ENCODE assay signal across 23 cellular contexts in genomic region chr2:44429034-44429433, GRCh38.
DNase-seq lines count a peak whose midpoint lies in the region; ATAC-seq and TF ChIP-seq lines count a peak whose summit lies in the region.
"Had no signal": no experiment of that assay in that cellular context is flagged by ENCODE, and none has a peak within 500 bp of the region (broad histone marks: within the 10 kb centered on the region; RNA-seq: fewer than 3 reads in every experiment).

No MANE protein-coding gene starts in this region.

- no peak overlapping the region for H3K9ac ChIP-seq in mammary epithelial cell (ENCODE audit: insufficient read depth, low read length)
- H3K9ac ChIP-seq: BLaER1 treated with 17β-estradiol and CSF1 and Interleukin-3, amounts not matched to agents 10 nM and 100 nM had no signal

- H3K27me3 ChIP-seq in mammary epithelial cell (ENCODE audit: insufficient read depth, low read length), result no peaks in the 10 kb centered on the region
- H3K27me3 ChIP-seq in breast epithelium, result no peaks in the 10 kb centered on the region
- no peaks in the 10 kb centered on the region for H3K27me3 ChIP-seq in RWPE2 (ENCODE audit: insufficient read depth, poor library complexity, severe bottlenecking)
- H3K27me3 ChIP-seq: BLaER1 treated with 17β-estradiol and CSF1 and Interleukin-3, amounts not matched to agents 10 nM and 100 nM; Peyer's patch; spleen; upper lobe of right lung had no signal

- DNase-seq in mammary epithelial cell (peak; percentile 13), breast epithelium (ENCODE audit: low spot score in 2 of 2) (no peak), RWPE2 (ENCODE audit: low spot score) (no peak), fibroblast of pulmonary artery (ENCODE audit: low read depth) (peak; percentile 10), NCI-H1105 (lab: John Stamatoyannopoulos, UW) (no peak), SKM-1 treated with dmso at 0.1 percent for 144 hours (lab: John Stamatoyannopoulos, UW; ENCODE audit: unreplicated experiment) (no peak)
- DNase-seq: 8988T; activated CD8-positive, alpha-beta T cell treated with anti-CD3 and anti-CD28 coated beads for 36 hours; amygdala; effector memory CD4-positive, alpha-beta T cell; hippocampal formation; NCI-H1048; NCI-H2081; NCI-H446 treated with DMSO at 0.1 percent for 48 hours; NK-92 treated with Interleukin-12 subunit alpha and Interleukin-12 subunit beta, amount 100 ng/mL, for 24 hours; nucleus accumbens; Peyer's patch; spleen; upper lobe of right lung had no signal

- no peak overlapping the region for H3K4me3 ChIP-seq in mammary epithelial cell (replicated peaks in 1 of 3; ENCODE audit: insufficient read depth in 1 of 3, low read depth in 2 of 3, low read length in 3 of 3)
- H3K4me3 ChIP-seq in breast epithelium, result no peak overlapping the region
- H3K4me3 ChIP-seq in RWPE2 (ENCODE audit: severe bottlenecking), result no peak overlapping the region
- H3K4me3 ChIP-seq in fibroblast of pulmonary artery (replicated peaks; ENCODE audit: low read depth, low read length), result no peak overlapping the region
- H3K4me3 ChIP-seq: BLaER1 treated with 17β-estradiol and CSF1 and Interleukin-3, amounts not matched to agents 10 nM and 100 nM; lung; Peyer's patch; spleen; upper lobe of right lung had no signal

- H3K9me3 ChIP-seq in mammary epithelial cell (replicated peaks; ENCODE audit: insufficient read depth, low read length) (no peaks in the 10 kb centered on the region), breast epithelium (no peaks in the 10 kb centered on the region), RWPE2 (ENCODE audit: severe bottlenecking) (no peaks in the 10 kb centered on the region)
- H3K9me3 ChIP-seq: Peyer's patch, spleen, upper lobe of right lung had no signal

- TF ChIP-seq CTCF in mammary epithelial cell (conservative IDR thresholded peaks at IDR 0.05 in 1 of 2, IDR thresholded peaks at IDR 0.05 in 1 of 2; ENCODE audit: extremely low read depth in 1 of 2, insufficient read depth in 1 of 2, low read depth in 1 of 2, low read length in 2 of 2) (no peak), breast epithelium (IDR thresholded peaks at IDR 0.05) (no peak), RWPE2 (IDR thresholded peaks at IDR 0.05; ENCODE audit: poor library complexity, severe bottlenecking) (no peak), fibroblast of pulmonary artery (IDR thresholded peaks at IDR 0.05; ENCODE audit: low read length, missing control alignments) (no peak)

- H3K79me2 ChIP-seq in mammary epithelial cell (ENCODE audit: insufficient read depth, low read length), result no peaks in the 10 kb centered on the region

- no peak overlapping the region for H2AFZ ChIP-seq in mammary epithelial cell (ENCODE audit: low read depth, low read length)

- CTCF ChIA-PET in mammary epithelial cell (lab: Charles Lee; ENCODE audit: low non-redundant PET), result interaction anchor here (0.5 kb wide), 1 partner anchor 720 kb away, joined by 4 read pairs; no protein-coding TSS in a partner anchor

- dilution Hi-C loops in mammary epithelial cell (cut with HindIII; ENCODE audit: low sequenced_read_pairs), result no loop called here

- 100% methylated on average over 1 of the region's 1 CpG for WGBS in mammary epithelial cell (ENCODE audit: low coverage, missing lambda C conversion rate)

- H3K36me3 ChIP-seq in mammary epithelial cell (ENCODE audit: insufficient read depth, low read length) (no peaks in the 10 kb centered on the region), breast epithelium (no peaks in the 10 kb centered on the region), RWPE2 (ENCODE audit: low read depth) (peaks cover 4% of the 10 kb centered on the region; the same call in 1 of the 2 replicates)
- H3K36me3 ChIP-seq: BLaER1 treated with 17β-estradiol and CSF1 and Interleukin-3, amounts not matched to agents 10 nM and 100 nM; Peyer's patch; spleen; upper lobe of right lung had no signal

- no peaks in the 10 kb centered on the region for H3K4me1 ChIP-seq in mammary epithelial cell (ENCODE audit: insufficient read depth, low read length)
- H3K4me1 ChIP-seq in breast epithelium, result no peaks in the 10 kb centered on the region
- no peaks in the 10 kb centered on the region for H3K4me1 ChIP-seq in RWPE2 (ENCODE audit: insufficient read depth, poor library complexity, severe bottlenecking)
- H3K4me1 ChIP-seq: upper lobe of right lung had no signal

- no peak overlapping the region for H3K27ac ChIP-seq in mammary epithelial cell (ENCODE audit: insufficient read depth, low read depth, low read length)
- no peak overlapping the region for H3K27ac ChIP-seq in breast epithelium
- no peak overlapping the region for H3K27ac ChIP-seq in RWPE2 (ENCODE audit: poor library complexity, severe bottlenecking)
- H3K27ac ChIP-seq: BLaER1 treated with 17β-estradiol and CSF1 and Interleukin-3, amounts not matched to agents 10 nM and 100 nM; Peyer's patch; spleen; upper lobe of right lung had no signal

- ATAC-seq in RWPE2 (ENCODE audit: low read depth) (0 out of 3 replicates have a peak, but pooled peaks have one; percentile 23), HG02981 (IDR thresholded peaks at IDR 0.05; ENCODE audit: unreplicated experiment) (no peak), GM21717 (IDR thresholded peaks at IDR 0.05; ENCODE audit: unreplicated experiment) (no peak)
- ATAC-seq: activated CD8-positive, alpha-beta T cell treated with anti-CD3 and anti-CD28 coated beads for 36 hours; upper lobe of right lung had no signal

- intact Hi-C loops in mammary epithelial cell (cut with micrococcal nuclease), result no loop called here
- intact Hi-C loops in breast epithelium (cut with DNase I; ENCODE audit: low total_unique reads), result no loop called here

- TF ChIP-seq POLR2A in breast epithelium (IDR thresholded peaks at IDR 0.05), result no peak

- no peaks in the 10 kb centered on the region for H4K20me1 ChIP-seq in mammary epithelial cell (ENCODE audit: insufficient read depth, low read length)
- H4K20me1 ChIP-seq: BLaER1 treated with 17β-estradiol and CSF1 and Interleukin-3, amounts not matched to agents 10 nM and 100 nM had no signal

- H3K4me2 ChIP-seq in mammary epithelial cell (ENCODE audit: insufficient read depth, low read depth, low read length), result no peak overlapping the region
- H3K4me2 ChIP-seq: BLaER1 treated with 17β-estradiol and CSF1 and Interleukin-3, amounts not matched to agents 10 nM and 100 nM had no signal

- in situ Hi-C loops in mammary epithelial cell (cut with MboI; ENCODE audit: low sequenced_read_pairs in 2 of 2), result no loop called here

- no TSS peak for BruUV-seq in mammary epithelial cell (replicated peaks; lab: Mats Ljungman, UMichigan)

Comparison
In these comparisons a context has a peak if more than half of its experiments do, and no peak if none do; other contexts are left out.
1. DNase-seq: peak in mammary epithelial cell (single experiment) and fibroblast of pulmonary artery (single experiment); none in breast epithelium (0 of 2), RWPE2 (single experiment), NCI-H1105 (single experiment) and SKM-1 treated with dmso at 0.1 percent for 144 hours (single experiment).